Comparison of ENCODE assay signal across 22 cellular contexts in genomic region chr16:3751878-3752277, GRCh38.
"Had no signal": no experiment of that assay in that cellular context is flagged by ENCODE, and none has a peak within 500 bp of the region (broad histone marks: within the 10 kb centered on the region; RNA-seq: fewer than 3 reads in every experiment).

No MANE protein-coding gene starts in this region.

- H3K4me3 Mint-ChIP-seq: activated naive CD8-positive, alpha-beta T cell treated with anti-CD3 and anti-CD28 coated beads, Interleukin-2, amount 10 ng/mL, durations not matched to agents 7 days and 5 days; immature natural killer cell; naive B cell; T-cell had no signal

- DNase-seq: activated CD4-positive, alpha-beta T cell treated with anti-CD3 and anti-CD28 coated beads for 1 hour; activated CD4-positive, alpha-beta T cell treated with anti-CD3 and anti-CD28 coated beads, Interleukin-2, amount 50 U/mL, for 4 hours; activated naive CD8-positive, alpha-beta T cell treated with anti-CD3 and anti-CD28 coated beads, Interleukin-2, amount 10 ng/mL, durations not matched to agents 7 days and 5 days; activated T-cell treated with anti-CD3 and anti-CD28 coated beads, Interleukin-2, amount 50 U/mL, for 48 hours; amniotic stem cell; colonic mucosa; erythroblast; foreskin fibroblast; immature natural killer cell; lower lobe of right lung; mesendoderm; naive B cell; retina; stimulated activated CD4-positive, alpha-beta T cell treated with anti-CD3 and anti-CD28 coated beads, Interleukin-2, amount 100 ng/mL, for 48 hours; stimulated activated CD8-positive, alpha-beta memory T cell treated with anti-CD3 and anti-CD28 coated beads, Interleukin-4, amount 100 ng/mL, for 48 hours; stimulated activated naive CD4-positive, alpha-beta T cell; T-cell; upper lobe of right lung; WERI-Rb-1 had no signal

- H3K9me3 Mint-ChIP-seq: activated naive CD8-positive, alpha-beta T cell treated with anti-CD3 and anti-CD28 coated beads, Interleukin-2, amount 10 ng/mL, durations not matched to agents 7 days and 5 days; immature natural killer cell; naive B cell; T-cell had no signal

- H3K27me3 ChIP-seq: colonic mucosa, hepatocyte, upper lobe of right lung had no signal

- H3K27ac ChIP-seq: colonic mucosa, hepatocyte, lower lobe of right lung, upper lobe of right lung, WERI-Rb-1 had no signal

- H3K4me1 ChIP-seq: colonic mucosa, lower lobe of right lung, upper lobe of right lung had no signal

- ATAC-seq: left lobe of liver, lower lobe of right lung, SK-N-SH treated with all-trans-retinoic acid at 6 μM for 48 hours, T-cell, upper lobe of right lung had no signal

- H3K27me3 Mint-ChIP-seq: activated naive CD8-positive, alpha-beta T cell treated with anti-CD3 and anti-CD28 coated beads, Interleukin-2, amount 10 ng/mL, durations not matched to agents 7 days and 5 days; naive B cell; T-cell had no signal

- H2AFZ ChIP-seq: hepatocyte had no signal

- H3K9me3 ChIP-seq: colonic mucosa, lower lobe of right lung, upper lobe of right lung had no signal

- H3K4me2 ChIP-seq: hepatocyte had no signal

- H3K4me3 ChIP-seq: colonic mucosa, hepatocyte, lower lobe of right lung, upper lobe of right lung had no signal

- H3K27ac Mint-ChIP-seq: activated naive CD8-positive, alpha-beta T cell treated with anti-CD3 and anti-CD28 coated beads, Interleukin-2, amount 10 ng/mL, durations not matched to agents 7 days and 5 days had no signal
